ENCODE assay signal across 1 cellular context in the genomic region with DNA sequence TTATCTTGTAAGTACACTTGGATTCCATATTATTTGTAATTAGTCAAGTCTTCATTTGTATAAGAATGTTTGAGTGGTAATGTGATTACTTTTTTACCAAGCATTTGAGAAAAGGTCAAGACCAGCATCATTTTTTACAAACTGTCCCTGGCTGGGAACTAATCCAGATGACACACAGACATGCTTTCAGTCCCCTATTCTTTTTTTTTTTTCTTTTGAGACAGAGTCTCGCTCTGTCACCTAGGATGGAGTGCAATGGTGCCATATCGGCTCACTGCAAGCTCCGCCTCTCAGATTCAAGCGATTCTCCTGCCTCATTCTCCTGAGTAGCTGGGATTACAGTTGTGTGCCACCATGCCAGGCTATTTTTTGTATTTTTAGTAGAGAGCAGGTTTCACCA.
TF ChIP-seq lines count a peak whose summit lies in the region.

No MANE protein-coding gene starts in this region.

TF ChIP-seq in A549, 52 proteins besides CTCF, POLR2A, EP300 and RAD21:
- TF ChIP-seq, protein P1, sequence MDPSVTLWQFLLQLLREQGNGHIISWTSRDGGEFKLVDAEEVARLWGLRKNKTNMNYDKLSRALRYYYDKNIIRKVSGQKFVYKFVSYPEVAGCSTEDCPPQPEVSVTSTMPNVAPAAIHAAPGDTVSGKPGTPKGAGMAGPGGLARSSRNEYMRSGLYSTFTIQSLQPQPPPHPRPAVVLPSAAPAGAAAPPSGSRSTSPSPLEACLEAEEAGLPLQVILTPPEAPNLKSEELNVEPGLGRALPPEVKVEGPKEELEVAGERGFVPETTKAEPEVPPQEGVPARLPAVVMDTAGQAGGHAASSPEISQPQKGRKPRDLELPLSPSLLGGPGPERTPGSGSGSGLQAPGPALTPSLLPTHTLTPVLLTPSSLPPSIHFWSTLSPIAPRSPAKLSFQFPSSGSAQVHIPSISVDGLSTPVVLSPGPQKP (IDR thresholded peaks at IDR 0.05; ENCODE audit: low read depth, low read length): no peak
- TF ChIP-seq JUNB (IDR thresholded peaks at IDR 0.05): no peak
- no peak for TF ChIP-seq USF2 (IDR thresholded peaks at IDR 0.05)
- no peak for TF ChIP-seq RFX5 (IDR thresholded peaks at IDR 0.05)
- TF ChIP-seq MAFK (IDR thresholded peaks at IDR 0.05; ENCODE audit: partially characterized antibody): no peak
- TF ChIP-seq GATA3 (IDR thresholded peaks at IDR 0.05; ENCODE audit: borderline replicate concordance): no peak
- TF ChIP-seq CBX2 (IDR thresholded peaks at IDR 0.05; ENCODE audit: borderline replicate concordance, low read depth): no peak
- TF ChIP-seq ZFP36 (IDR thresholded peaks at IDR 0.05; ENCODE audit: borderline replicate concordance, partially characterized antibody): no peak
- no peak for TF ChIP-seq ESRRA (IDR thresholded peaks at IDR 0.05; ENCODE audit: borderline replicate concordance, low read length)
- TF ChIP-seq MAZ (IDR thresholded peaks at IDR 0.05; ENCODE audit: borderline replicate concordance, low read depth, low read length): no peak
- TF ChIP-seq HMGXB4 (CRISPR knock-in tag; IDR thresholded peaks at IDR 0.05; ENCODE audit: borderline replicate concordance): no peak
- no peak for TF ChIP-seq CHD2 (IDR thresholded peaks at IDR 0.05; ENCODE audit: low read length, partially characterized antibody)
- no peak for TF ChIP-seq HOXB5 (CRISPR knock-in tag; IDR thresholded peaks at IDR 0.05)
- TF ChIP-seq, protein P2, sequence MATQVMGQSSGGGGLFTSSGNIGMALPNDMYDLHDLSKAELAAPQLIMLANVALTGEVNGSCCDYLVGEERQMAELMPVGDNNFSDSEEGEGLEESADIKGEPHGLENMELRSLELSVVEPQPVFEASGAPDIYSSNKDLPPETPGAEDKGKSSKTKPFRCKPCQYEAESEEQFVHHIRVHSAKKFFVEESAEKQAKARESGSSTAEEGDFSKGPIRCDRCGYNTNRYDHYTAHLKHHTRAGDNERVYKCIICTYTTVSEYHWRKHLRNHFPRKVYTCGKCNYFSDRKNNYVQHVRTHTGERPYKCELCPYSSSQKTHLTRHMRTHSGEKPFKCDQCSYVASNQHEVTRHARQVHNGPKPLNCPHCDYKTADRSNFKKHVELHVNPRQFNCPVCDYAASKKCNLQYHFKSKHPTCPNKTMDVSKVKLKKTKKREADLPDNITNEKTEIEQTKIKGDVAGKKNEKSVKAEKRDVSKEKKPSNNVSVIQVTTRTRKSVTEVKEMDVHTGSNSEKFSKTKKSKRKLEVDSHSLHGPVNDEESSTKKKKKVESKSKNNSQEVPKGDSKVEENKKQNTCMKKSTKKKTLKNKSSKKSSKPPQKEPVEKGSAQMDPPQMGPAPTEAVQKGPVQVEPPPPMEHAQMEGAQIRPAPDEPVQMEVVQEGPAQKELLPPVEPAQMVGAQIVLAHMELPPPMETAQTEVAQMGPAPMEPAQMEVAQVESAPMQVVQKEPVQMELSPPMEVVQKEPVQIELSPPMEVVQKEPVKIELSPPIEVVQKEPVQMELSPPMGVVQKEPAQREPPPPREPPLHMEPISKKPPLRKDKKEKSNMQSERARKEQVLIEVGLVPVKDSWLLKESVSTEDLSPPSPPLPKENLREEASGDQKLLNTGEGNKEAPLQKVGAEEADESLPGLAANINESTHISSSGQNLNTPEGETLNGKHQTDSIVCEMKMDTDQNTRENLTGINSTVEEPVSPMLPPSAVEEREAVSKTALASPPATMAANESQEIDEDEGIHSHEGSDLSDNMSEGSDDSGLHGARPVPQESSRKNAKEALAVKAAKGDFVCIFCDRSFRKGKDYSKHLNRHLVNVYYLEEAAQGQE (IDR thresholded peaks at IDR 0.05): no peak
